In genomic region chr14:58296731-58297130, GRCh38 we compare ENCODE assay signal across 8 cellular contexts. TPM values are rescaled to one million over a fixed set of nuclear protein-coding genes. Genes with fewer than 3 reads are reported as not detected.
DNase-seq lines count a peak whose midpoint lies in the region; ATAC-seq and TF ChIP-seq lines count a peak whose summit lies in the region.

No MANE protein-coding gene starts in this region.

- DNase-seq in AG10803 (ENCODE audit: low read depth) = no peak
- peak; percentile 35 for DNase-seq in dermis blood vessel endothelial cell
- no peak for DNase-seq in naive thymus-derived CD4-positive, alpha-beta T cell
- DNase-seq in H4 (ENCODE audit: low spot score) = no peak
- no peak for DNase-seq in activated CD8-positive, alpha-beta memory T cell treated with anti-CD3 and anti-CD28 coated beads, Interleukin-2, amount 50 U/mL, for 4 hours
- DNase-seq in nucleus accumbens (lab: John Stamatoyannopoulos, UW) = no peak
- DNase-seq in NCI-H2081 treated with DMSO at 0.1 percent for 48 hours (lab: John Stamatoyannopoulos, UW) = no peak

- H3K27me3 Mint-ChIP-seq in naive thymus-derived CD4-positive, alpha-beta T cell = no peaks in the 10 kb centered on the region

- no peaks in the 10 kb centered on the region for H3K9me3 ChIP-seq in KOPT-K1 (ENCODE audit: insufficient read depth, low read length, poor library complexity, severe bottlenecking)
- H3K9me3 ChIP-seq in naive thymus-derived CD4-positive, alpha-beta T cell (ENCODE audit: control insufficient read depth in 2 of 3, low read length in 3 of 3) = no peaks in the 10 kb centered on the region

- CTCF ChIA-PET in naive thymus-derived CD4-positive, alpha-beta T cell (lab: Charles Lee) = interaction anchor here (0.9 kb wide), 1 partner anchor 15 kb away, joined by 5 read pairs; no protein-coding TSS in a partner anchor

- peak overlapping the region in 1 of 9 donors; percentile 55 for H3K27ac Mint-ChIP-seq in naive thymus-derived CD4-positive, alpha-beta T cell

- POLR2A ChIA-PET in naive thymus-derived CD4-positive, alpha-beta T cell (lab: Charles Lee) = interaction anchor here (2.0 to 5.5 kb wide), 7 partner anchors 11 to 130 kb away, joined by 7 to 63 read pairs (median 21); partner anchors contain the start of genes KIAA0586, PSMA3 and TIMM9

- no peak overlapping the region for H3K4me3 Mint-ChIP-seq in naive thymus-derived CD4-positive, alpha-beta T cell

- peaks cover 36 to 72% (median 57%) of the 10 kb centered on the region in 7 donors for H3K4me1 Mint-ChIP-seq in naive thymus-derived CD4-positive, alpha-beta T cell

- peaks cover 23% of the 10 kb centered on the region in 2 donors for H3K4me1 ChIP-seq in naive thymus-derived CD4-positive, alpha-beta T cell (ENCODE audit: control insufficient read depth in 2 of 2, insufficient read depth in 2 of 2, low read length in 2 of 2)

- ATAC-seq in naive thymus-derived CD4-positive, alpha-beta T cell = no peak

- intact Hi-C loops in naive thymus-derived CD4-positive, alpha-beta T cell (cut with micrococcal nuclease) = loop anchor here in 1 of 2 donors (1.0 to 5.0 kb wide), 3 partner anchors 15 to 276 kb away; no protein-coding TSS in a partner anchor

- H3K36me3 ChIP-seq in KOPT-K1 (ENCODE audit: insufficient read depth, low read length) = peaks cover 47% of the 10 kb centered on the region
- peaks cover 0 to 38% (median 16%) of the 10 kb centered on the region in 3 experiments for H3K36me3 ChIP-seq in naive thymus-derived CD4-positive, alpha-beta T cell (ENCODE audit: control insufficient read depth in 2 of 3, insufficient read depth in 3 of 3, low read length in 3 of 3)

- peak overlapping the region; percentile 95 for H3K27ac ChIP-seq in KOPT-K1 (ENCODE audit: low read depth, low read length, poor library complexity, severe bottlenecking)
- peak overlapping the region; percentile 94 for H3K27ac ChIP-seq in naive thymus-derived CD4-positive, alpha-beta T cell (ENCODE audit: low read depth, low read length)

- H3K4me3 ChIP-seq in AG10803 (ENCODE audit: low read length) = peak overlapping the region; percentile 94
- H3K4me3 ChIP-seq in naive thymus-derived CD4-positive, alpha-beta T cell (ENCODE audit: low read length) = peak overlapping the region; percentile 85

- H3K27me3 ChIP-seq in naive thymus-derived CD4-positive, alpha-beta T cell (ENCODE audit: control insufficient read depth in 2 of 2, insufficient read depth in 2 of 2, low read length in 2 of 2) = no peaks in the 10 kb centered on the region

- peaks cover 0 to 34% (median 13%) of the 10 kb centered on the region in 5 donors for H3K36me3 Mint-ChIP-seq in naive thymus-derived CD4-positive, alpha-beta T cell

- no peak for TF ChIP-seq CTCF in AG10803 (conservative IDR thresholded peaks at IDR 0.05; ENCODE audit: low read length)

- H3K9me3 Mint-ChIP-seq in naive thymus-derived CD4-positive, alpha-beta T cell = no peaks in the 10 kb centered on the region

RNA-seq across cellular contexts. Expression of gene ARID4A, which starts 1.6 kb away (rescaled TPM):
- 15.9 and 17.9 TPM in 2 replicates for total RNA-seq in dermis blood vessel endothelial cell
- total RNA-seq in naive thymus-derived CD4-positive, alpha-beta T cell = 10 to 100 TPM; 29.0 to 79.2 (median 73.3) TPM
- 10 to 100 TPM; 25.7 to 34.5 TPM for polyA plus RNA-seq in naive thymus-derived CD4-positive, alpha-beta T cell
- total RNA-seq in H4 (2014; rRNA removed; shearing (Covaris generic)) = 2.3 and 3.9 TPM in 2 replicates

RNA-seq across cellular contexts. Expression of gene PSMA3, which starts 52.1 kb away (rescaled TPM):
- 102 and 157 TPM in 2 replicates for total RNA-seq in dermis blood vessel endothelial cell
- total RNA-seq in naive thymus-derived CD4-positive, alpha-beta T cell = 100 to 1,000 TPM in 2 of 5 experiments, 10 to 100 TPM in 3; 76.5 to 357 (median 97.1) TPM
- 100 to 1,000 TPM; 161 to 163 TPM for polyA plus RNA-seq in naive thymus-derived CD4-positive, alpha-beta T cell
- total RNA-seq in H4 (2014; rRNA removed; shearing (Covaris generic)) = 184 and 292 TPM in 2 replicates
